ENCODE assay signal across 1 cellular context in the genomic region with DNA sequence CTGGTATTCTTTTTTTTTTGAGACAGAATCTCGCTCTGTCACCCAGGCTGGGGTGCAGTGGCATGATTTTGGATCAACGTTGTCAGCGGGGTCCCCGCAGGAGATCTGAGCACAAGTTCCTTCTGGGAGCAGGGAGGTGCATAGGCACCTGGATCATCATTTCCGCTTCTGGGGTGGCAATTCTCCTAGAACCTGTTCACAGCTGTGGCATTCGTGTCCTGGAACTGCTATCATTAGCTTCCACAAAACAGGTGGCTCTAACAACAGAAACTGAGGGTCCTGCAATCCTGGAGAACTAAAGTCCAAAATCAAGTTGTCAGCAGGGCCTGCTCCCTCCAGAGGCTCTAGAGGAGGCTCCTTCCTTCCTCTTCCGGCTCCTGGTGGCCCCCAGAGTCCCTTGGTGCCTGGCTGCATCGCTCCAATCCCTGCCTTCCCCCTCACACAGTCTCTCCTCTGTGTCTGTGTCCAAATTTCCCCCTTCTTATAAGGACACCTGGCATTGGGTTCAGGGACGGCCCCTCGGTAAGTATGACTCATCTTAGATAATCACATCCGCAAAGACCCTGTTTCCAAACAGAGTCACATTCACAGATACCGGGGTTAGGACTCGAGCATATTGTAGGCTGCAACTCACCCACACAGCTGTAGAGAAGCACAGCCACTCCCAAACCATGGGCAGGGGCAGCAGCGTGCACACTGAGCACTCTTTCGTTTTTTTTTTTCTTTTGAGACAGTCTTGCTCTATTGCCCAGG.
TF ChIP-seq lines count a peak whose summit lies in the region.

No MANE protein-coding gene starts in this region.

TF ChIP-seq in HepG2, 621 proteins besides CTCF, POLR2A, EP300 and RAD21 (continued from another document and continues in another):
- no peak for TF ChIP-seq ZFP91 (CRISPR knock-in tag; IDR thresholded peaks at IDR 0.05; ENCODE audit: borderline replicate concordance)
- TF ChIP-seq TBX2 (CRISPR knock-in tag; IDR thresholded peaks at IDR 0.05; ENCODE audit: borderline replicate concordance): peak; percentile 27; the same call in 1 of the 2 replicates
- no peak for TF ChIP-seq KLF13 (CRISPR knock-in tag; IDR thresholded peaks at IDR 0.05)
- no peak for TF ChIP-seq ZNF18 (CRISPR knock-in tag; IDR thresholded peaks at IDR 0.05; ENCODE audit: insufficient replicate concordance)
- TF ChIP-seq ZFP82 (CRISPR knock-in tag; IDR thresholded peaks at IDR 0.05; ENCODE audit: borderline replicate concordance): no peak
- TF ChIP-seq, protein P1, sequence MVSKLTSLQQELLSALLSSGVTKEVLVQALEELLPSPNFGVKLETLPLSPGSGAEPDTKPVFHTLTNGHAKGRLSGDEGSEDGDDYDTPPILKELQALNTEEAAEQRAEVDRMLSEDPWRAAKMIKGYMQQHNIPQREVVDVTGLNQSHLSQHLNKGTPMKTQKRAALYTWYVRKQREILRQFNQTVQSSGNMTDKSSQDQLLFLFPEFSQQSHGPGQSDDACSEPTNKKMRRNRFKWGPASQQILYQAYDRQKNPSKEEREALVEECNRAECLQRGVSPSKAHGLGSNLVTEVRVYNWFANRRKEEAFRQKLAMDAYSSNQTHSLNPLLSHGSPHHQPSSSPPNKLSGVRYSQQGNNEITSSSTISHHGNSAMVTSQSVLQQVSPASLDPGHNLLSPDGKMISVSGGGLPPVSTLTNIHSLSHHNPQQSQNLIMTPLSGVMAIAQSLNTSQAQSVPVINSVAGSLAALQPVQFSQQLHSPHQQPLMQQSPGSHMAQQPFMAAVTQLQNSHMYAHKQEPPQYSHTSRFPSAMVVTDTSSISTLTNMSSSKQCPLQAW (CRISPR knock-in tag; IDR thresholded peaks at IDR 0.05): 0 out of 2 replicates have a peak, but pooled peaks have one; percentile 38
- TF ChIP-seq SAP130 (CRISPR knock-in tag; IDR thresholded peaks at IDR 0.05; ENCODE audit: low read depth): peak; percentile 76
- no peak for TF ChIP-seq PCBP1 (IDR thresholded peaks at IDR 0.05; ENCODE audit: borderline replicate concordance, low read depth, low read length)
- TF ChIP-seq, protein P2, sequence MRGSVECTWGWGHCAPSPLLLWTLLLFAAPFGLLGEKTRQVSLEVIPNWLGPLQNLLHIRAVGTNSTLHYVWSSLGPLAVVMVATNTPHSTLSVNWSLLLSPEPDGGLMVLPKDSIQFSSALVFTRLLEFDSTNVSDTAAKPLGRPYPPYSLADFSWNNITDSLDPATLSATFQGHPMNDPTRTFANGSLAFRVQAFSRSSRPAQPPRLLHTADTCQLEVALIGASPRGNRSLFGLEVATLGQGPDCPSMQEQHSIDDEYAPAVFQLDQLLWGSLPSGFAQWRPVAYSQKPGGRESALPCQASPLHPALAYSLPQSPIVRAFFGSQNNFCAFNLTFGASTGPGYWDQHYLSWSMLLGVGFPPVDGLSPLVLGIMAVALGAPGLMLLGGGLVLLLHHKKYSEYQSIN (CRISPR knock-in tag; IDR thresholded peaks at IDR 0.05; ENCODE audit: borderline replicate concordance): no peak
- TF ChIP-seq, protein P3, sequence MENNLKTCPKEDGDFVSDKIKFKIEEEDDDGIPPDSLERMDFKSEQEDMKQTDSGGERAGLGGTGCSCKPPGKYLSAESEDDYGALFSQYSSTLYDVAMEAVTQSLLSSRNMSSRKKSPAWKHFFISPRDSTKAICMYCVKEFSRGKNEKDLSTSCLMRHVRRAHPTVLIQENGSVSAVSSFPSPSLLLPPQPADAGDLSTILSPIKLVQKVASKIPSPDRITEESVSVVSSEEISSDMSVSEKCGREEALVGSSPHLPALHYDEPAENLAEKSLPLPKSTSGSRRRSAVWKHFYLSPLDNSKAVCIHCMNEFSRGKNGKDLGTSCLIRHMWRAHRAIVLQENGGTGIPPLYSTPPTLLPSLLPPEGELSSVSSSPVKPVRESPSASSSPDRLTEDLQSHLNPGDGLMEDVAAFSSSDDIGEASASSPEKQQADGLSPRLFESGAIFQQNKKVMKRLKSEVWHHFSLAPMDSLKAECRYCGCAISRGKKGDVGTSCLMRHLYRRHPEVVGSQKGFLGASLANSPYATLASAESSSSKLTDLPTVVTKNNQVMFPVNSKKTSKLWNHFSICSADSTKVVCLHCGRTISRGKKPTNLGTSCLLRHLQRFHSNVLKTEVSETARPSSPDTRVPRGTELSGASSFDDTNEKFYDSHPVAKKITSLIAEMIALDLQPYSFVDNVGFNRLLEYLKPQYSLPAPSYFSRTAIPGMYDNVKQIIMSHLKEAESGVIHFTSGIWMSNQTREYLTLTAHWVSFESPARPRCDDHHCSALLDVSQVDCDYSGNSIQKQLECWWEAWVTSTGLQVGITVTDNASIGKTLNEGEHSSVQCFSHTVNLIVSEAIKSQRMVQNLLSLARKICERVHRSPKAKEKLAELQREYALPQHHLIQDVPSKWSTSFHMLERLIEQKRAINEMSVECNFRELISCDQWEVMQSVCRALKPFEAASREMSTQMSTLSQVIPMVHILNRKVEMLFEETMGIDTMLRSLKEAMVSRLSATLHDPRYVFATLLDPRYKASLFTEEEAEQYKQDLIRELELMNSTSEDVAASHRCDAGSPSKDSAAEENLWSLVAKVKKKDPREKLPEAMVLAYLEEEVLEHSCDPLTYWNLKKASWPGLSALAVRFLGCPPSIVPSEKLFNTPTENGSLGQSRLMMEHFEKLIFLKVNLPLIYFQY (CRISPR knock-in tag; IDR thresholded peaks at IDR 0.05; ENCODE audit: borderline replicate concordance): no peak; the same call in 1 of the 2 replicates
- TF ChIP-seq IRX3 (CRISPR knock-in tag; IDR thresholded peaks at IDR 0.05; ENCODE audit: borderline replicate concordance, low read depth): no peak
- TF ChIP-seq PHB2 (IDR thresholded peaks at IDR 0.05; ENCODE audit: partially characterized antibody): no peak
- no peak for TF ChIP-seq FLYWCH1 (CRISPR knock-in tag; IDR thresholded peaks at IDR 0.05)
- TF ChIP-seq GZF1 (CRISPR knock-in tag; IDR thresholded peaks at IDR 0.05): no peak
- no peak for TF ChIP-seq MTF1 (CRISPR knock-in tag; IDR thresholded peaks at IDR 0.05)
- TF ChIP-seq, protein P4, sequence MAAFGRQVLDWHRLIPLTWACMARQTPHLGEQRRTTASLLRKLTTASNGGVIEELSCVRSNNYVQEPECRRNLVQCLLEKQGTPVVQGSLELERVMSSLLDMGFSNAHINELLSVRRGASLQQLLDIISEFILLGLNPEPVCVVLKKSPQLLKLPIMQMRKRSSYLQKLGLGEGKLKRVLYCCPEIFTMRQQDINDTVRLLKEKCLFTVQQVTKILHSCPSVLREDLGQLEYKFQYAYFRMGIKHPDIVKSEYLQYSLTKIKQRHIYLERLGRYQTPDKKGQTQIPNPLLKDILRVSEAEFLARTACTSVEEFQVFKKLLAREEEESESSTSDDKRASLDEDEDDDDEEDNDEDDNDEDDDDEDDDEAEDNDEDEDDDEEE (CRISPR knock-in tag; IDR thresholded peaks at IDR 0.05): peak; percentile 55; the same call in 1 of the 2 replicates
- TF ChIP-seq CC2D1A (CRISPR knock-in tag; IDR thresholded peaks at IDR 0.05): no peak
- TF ChIP-seq RERE (CRISPR knock-in tag; IDR thresholded peaks at IDR 0.05; ENCODE audit: low read depth): no peak
- no peak for TF ChIP-seq ZNF530 (CRISPR knock-in tag; IDR thresholded peaks at IDR 0.05; ENCODE audit: low read depth)
- TF ChIP-seq U2AF1 (optimal IDR thresholded peaks at IDR 0.05; ENCODE audit: low read depth, low read length): no peak
- no peak for TF ChIP-seq ZNF101 (CRISPR knock-in tag; IDR thresholded peaks at IDR 0.05; ENCODE audit: borderline replicate concordance, low read depth)
- TF ChIP-seq PAF1 (CRISPR knock-in tag; IDR thresholded peaks at IDR 0.05): no peak
- 0 out of 2 replicates have a peak, but pooled peaks have one; percentile 18 for TF ChIP-seq ZNF501 (CRISPR knock-in tag; IDR thresholded peaks at IDR 0.05)
- TF ChIP-seq KLF6 (CRISPR knock-in tag; IDR thresholded peaks at IDR 0.05): no peak
- TF ChIP-seq REST (IDR thresholded peaks at IDR 0.05; ENCODE audit: borderline replicate concordance in 1 of 2, low read depth in 1 of 2, low read length in 2 of 2): no peak
- no peak for TF ChIP-seq RARG (CRISPR knock-in tag; IDR thresholded peaks at IDR 0.05; ENCODE audit: low read depth)
- no peak for TF ChIP-seq ZNF503 (CRISPR knock-in tag; IDR thresholded peaks at IDR 0.05)
